In genomic region chr11:123180574-123180973, GRCh38 we compare ENCODE assay signal across 30 cellular contexts. TPM values are rescaled to one million over a fixed set of nuclear protein-coding genes. Genes with fewer than 3 reads are reported as not detected.
DNase-seq lines count a peak whose midpoint lies in the region; ATAC-seq and TF ChIP-seq lines count a peak whose summit lies in the region.
"Had no signal": no experiment of that assay in that cellular context is flagged by ENCODE, and none has a peak within 500 bp of the region (broad histone marks: within the 10 kb centered on the region; RNA-seq: fewer than 3 reads in every experiment).

No MANE protein-coding gene starts in this region.

- H3K27ac ChIP-seq in SK-N-SH (ENCODE audit: low read depth in 2 of 2, low read length in 1 of 2) (peak overlapping the region in 1 of 2 experiments; percentile 21; a peak in 2 of 4 replicates), mammary epithelial cell (ENCODE audit: insufficient read depth, low read depth, low read length) (peak overlapping the region; percentile 18), transverse colon (peak overlapping the region in 3 of 4 donors; percentile 3 to 45 (median 41))
- H3K27ac ChIP-seq: 22Rv1, body of pancreas, prostate gland, SJCRH30, testis had no signal

- peaks cover 11% of the 10 kb centered on the region for H3F3A ChIP-seq in SK-N-SH (replicated peaks; ENCODE audit: insufficient read depth)

- H3K9ac ChIP-seq in SK-N-SH (no peak overlapping the region), mammary epithelial cell (ENCODE audit: insufficient read depth, low read length) (no peak overlapping the region)

- no peaks in the 10 kb centered on the region for H3K9me2 ChIP-seq in SK-N-SH

- H3K36me3 ChIP-seq in SK-N-SH (replicated peaks in 1 of 2; ENCODE audit: control insufficient read depth in 1 of 2, insufficient read depth in 2 of 2, low read length in 1 of 2) = peaks cover 3 to 9% of the 10 kb centered on the region in 2 experiments
- H3K36me3 ChIP-seq in mammary epithelial cell (ENCODE audit: insufficient read depth, low read length) = peaks cover 3% of the 10 kb centered on the region
- no peaks in the 10 kb centered on the region for H3K36me3 ChIP-seq in transverse colon
- H3K36me3 ChIP-seq: prostate gland, SJCRH30 had no signal

- no peak overlapping the region for H3K4me3 ChIP-seq in SK-N-SH (ENCODE audit: low read depth in 2 of 2, low read length in 1 of 2)
- no peak overlapping the region for H3K4me3 ChIP-seq in mammary epithelial cell (replicated peaks in 1 of 3; ENCODE audit: insufficient read depth in 1 of 3, low read depth in 2 of 3, low read length in 3 of 3)
- H3K4me3 ChIP-seq in transverse colon = no peak overlapping the region
- H3K4me3 ChIP-seq: body of pancreas, prostate gland, SJCRH30, testis had no signal

- DNase-seq in SK-N-SH (no peak), mammary epithelial cell (no peak), myocyte (ENCODE audit: low read depth) (peak; percentile 52), transverse colon (no peak), NCI-H748 (lab: John Stamatoyannopoulos, UW; ENCODE audit: unreplicated experiment) (no peak), anterior cingulate cortex (lab: John Stamatoyannopoulos, UW) (no peak)
- DNase-seq: activated CD4-positive, alpha-beta T cell treated with anti-CD3 and anti-CD28 coated beads, Interleukin-2, amount 50 U/mL, for 1 hour; activated CD8-positive, alpha-beta memory T cell treated with anti-CD3 and anti-CD28 coated beads, Interleukin-2, amount 10 ng/mL, durations not matched to agents 7 days and 5 days; activated gamma-delta T cell; activated naive CD8-positive, alpha-beta T cell treated with anti-CD3 and anti-CD28 coated beads for 36 hours; activated T-cell treated with anti-CD3 and anti-CD28 coated beads, Interleukin-2, amount 50 U/mL, for 4 hours; body of pancreas; Calu3; CD4-positive, CD25-positive, alpha-beta regulatory T cell; cerebellar nuclear complex; DMS79; naive B cell; NCI-H1048; NCI-H2107; NCI-H446; NCI-H774; SJCRH30; stimulated activated naive CD4-positive, alpha-beta T cell treated with Interleukin-2 at 50 U/mL for 16 hours; T-cell; testis had no signal

- dilution Hi-C loops in mammary epithelial cell (cut with HindIII; ENCODE audit: low sequenced_read_pairs) = no loop called here

- H3K4me2 ChIP-seq in SK-N-SH = no peak overlapping the region; the same call in 1 of the 2 replicates
- H3K4me2 ChIP-seq in mammary epithelial cell (ENCODE audit: insufficient read depth, low read depth, low read length) = no peak overlapping the region

- in situ Hi-C loops in mammary epithelial cell (cut with MboI; ENCODE audit: low sequenced_read_pairs in 2 of 2) = no loop called here
- in situ Hi-C loops in transverse colon (cut with MboI; ENCODE audit: low pct_ligation_motif_present in 1 of 4, low pct_unique_long_range_greater_than_20kb in 1 of 4, low sequenced_read_pairs in 3 of 4) = no loop called here

- H3K79me2 ChIP-seq in SK-N-SH (ENCODE audit: insufficient read depth) (peaks cover 94% of the 10 kb centered on the region), mammary epithelial cell (ENCODE audit: insufficient read depth, low read length) (peaks cover 80% of the 10 kb centered on the region)

- H3K27me3 ChIP-seq in SK-N-SH (ENCODE audit: insufficient read depth) (no peaks in the 10 kb centered on the region), mammary epithelial cell (ENCODE audit: insufficient read depth, low read length) (no peaks in the 10 kb centered on the region), transverse colon (no peaks in the 10 kb centered on the region)
- H3K27me3 ChIP-seq: body of pancreas, SJCRH30, testis had no signal

- intact Hi-C loops in mammary epithelial cell (cut with micrococcal nuclease) (no loop called here), transverse colon (cut with DNase I; ENCODE audit: low total_unique reads) (no loop called here)

- no peak for TF ChIP-seq RAD21 in SK-N-SH (IDR thresholded peaks at IDR 0.05; ENCODE audit: low read length)

- CTCF ChIA-PET in SK-N-SH (lab: Yijun Ruan, JAX) = interaction anchor here (2.0 kb wide), 1 partner anchor 12 kb away, joined by 8 read pairs; no protein-coding TSS in a partner anchor
- CTCF ChIA-PET in mammary epithelial cell (lab: Charles Lee; ENCODE audit: low non-redundant PET) = no interaction called here

- H2AFZ ChIP-seq in SK-N-SH (ENCODE audit: low read depth) (no peak overlapping the region), mammary epithelial cell (ENCODE audit: low read depth, low read length) (no peak overlapping the region)

- ATAC-seq in SK-N-SH treated with all-trans-retinoic acid at 6 μM for 48 hours (peak; percentile 66), GM19452 (IDR thresholded peaks at IDR 0.05; ENCODE audit: unreplicated experiment) (no peak)
- ATAC-seq: activated CD8-positive, alpha-beta memory T cell treated with anti-CD3 and anti-CD28 coated beads, Interleukin-2, amount 10 ng/mL, durations not matched to agents 7 days and 5 days; activated T-cell treated with anti-CD3 and anti-CD28 coated beads, Interleukin-2, amount 50 U/mL, for 4 hours; body of pancreas; left lobe of liver; T-cell had no signal

- POLR2A ChIA-PET in SK-N-SH (lab: Yijun Ruan, JAX) = interaction anchor here (1.1 kb wide), 1 partner anchor 43 kb away, joined by 3 read pairs; no protein-coding TSS in a partner anchor

- TF ChIP-seq POLR2A in transverse colon (IDR thresholded peaks at IDR 0.05) = no peak

- TF ChIP-seq CTCF in SK-N-SH (IDR thresholded peaks at IDR 0.05) (no peak), mammary epithelial cell (conservative IDR thresholded peaks at IDR 0.05 in 1 of 2, IDR thresholded peaks at IDR 0.05 in 1 of 2; ENCODE audit: extremely low read depth in 1 of 2, insufficient read depth in 1 of 2, low read depth in 1 of 2, low read length in 2 of 2) (no peak), transverse colon (IDR thresholded peaks at IDR 0.05) (no peak)

- WGBS in SK-N-SH (ENCODE audit: low lambda C conversion rate) = 83% methylated on average over 2 of the region's 2 CpGs
- WGBS in mammary epithelial cell (ENCODE audit: low coverage, missing lambda C conversion rate) = 31% methylated on average over 2 of the region's 2 CpGs
- WGBS in transverse colon (ENCODE audit: low coverage in 1 of 2), 2 donors = 85% methylated on average over 2 of the region's 2 CpGs; no CpG with 5 or more reads in 1 of the 2 donors

- BruUV-seq in mammary epithelial cell (replicated peaks; lab: Mats Ljungman, UMichigan) = no TSS peak

- H3K4me1 ChIP-seq in SK-N-SH (ENCODE audit: control insufficient read depth in 1 of 2, insufficient read depth in 2 of 2, low read depth in 1 of 2, low read length in 1 of 2) (peaks cover 3 to 61% of the 10 kb centered on the region in 2 experiments; a peak in 3 of 4 replicates), mammary epithelial cell (ENCODE audit: insufficient read depth, low read length) (peaks cover 44% of the 10 kb centered on the region), transverse colon (peaks cover 5 to 33% (median 9%) of the 10 kb centered on the region in 4 donors)
- H3K4me1 ChIP-seq: body of pancreas, prostate gland, SJCRH30, testis had no signal

- H3K9me3 ChIP-seq in SK-N-SH (no peaks in the 10 kb centered on the region), mammary epithelial cell (replicated peaks; ENCODE audit: insufficient read depth, low read length) (no peaks in the 10 kb centered on the region), transverse colon (no peaks in the 10 kb centered on the region)
- H3K9me3 ChIP-seq: body of pancreas, prostate gland, SJCRH30, testis had no signal

- H4K20me1 ChIP-seq in SK-N-SH (ENCODE audit: insufficient read depth) (no peaks in the 10 kb centered on the region), mammary epithelial cell (ENCODE audit: insufficient read depth, low read length) (no peaks in the 10 kb centered on the region)

- no peak for TF ChIP-seq EP300 in SK-N-SH (IDR thresholded peaks at IDR 0.05; ENCODE audit: borderline replicate concordance in 1 of 2, low read depth in 1 of 2, low read length in 1 of 2)
- TF ChIP-seq EP300 in transverse colon (IDR thresholded peaks at IDR 0.05; ENCODE audit: low read depth) = no peak

TF ChIP-seq in SK-N-SH treated with all-trans-retinoic acid at 6 μM for 48 hours, 23 proteins besides CTCF, POLR2A, EP300 and RAD21:
- TF ChIP-seq ZFP3 (CRISPR knock-in tag; IDR thresholded peaks at IDR 0.05) = no peak
- TF ChIP-seq RARB (CRISPR knock-in tag; IDR thresholded peaks at IDR 0.05) = no peak
- no peak for TF ChIP-seq ARNTL (CRISPR knock-in tag; IDR thresholded peaks at IDR 0.05; ENCODE audit: borderline replicate concordance, low read depth)
- TF ChIP-seq PPARA (CRISPR knock-in tag; IDR thresholded peaks at IDR 0.05; ENCODE audit: borderline replicate concordance) = no peak
- no peak for TF ChIP-seq ZFP30 (CRISPR knock-in tag; IDR thresholded peaks at IDR 0.05)
- no peak for TF ChIP-seq ZC3H10 (CRISPR knock-in tag; IDR thresholded peaks at IDR 0.05)
- no peak for TF ChIP-seq BACH2 (CRISPR knock-in tag; IDR thresholded peaks at IDR 0.05; ENCODE audit: borderline replicate concordance)

RNA-seq across cellular contexts. Expression of gene CLMP, which starts 14.5 kb away (rescaled TPM):
- polyA plus RNA-seq in SK-N-SH (2012; rRNA removed) (61.9 and 85.1 TPM in 2 replicates), mammary epithelial cell (95.5 TPM)
- polyA plus RNA-seq in SK-N-SH (2012; cell fraction: cytosol; rRNA removed) = 62.2 and 80.3 TPM in 2 replicates
- 63.2 and 66.2 TPM in 2 replicates for polyA plus RNA-seq in SK-N-SH (2012; cell fraction: nucleus; rRNA removed)
- total RNA-seq in mammary epithelial cell (100 to 1,000 TPM; 110 to 175 TPM), myocyte (17.2 and 32.0 TPM in 2 replicates), transverse colon (10 to 100 TPM; 23.6 to 49.4 (median 38.0) TPM)
- 121 TPM for polyA minus RNA-seq in mammary epithelial cell
- polyA plus RNA-seq in myocyte (2012) = 16.6 TPM
- total RNA-seq: Calu3 had no signal
